ENCODE assay signal across 1 cellular context in genomic region chr19:38243279-38243673, GRCh38.
TF ChIP-seq lines count a peak whose summit lies in the region.

No MANE protein-coding gene starts in this region.

TF ChIP-seq in HepG2, 621 proteins besides CTCF, POLR2A, EP300 and RAD21:
- no peak for TF ChIP-seq ZNF629 (CRISPR knock-in tag; conservative IDR thresholded peaks at IDR 0.05)
- no peak for TF ChIP-seq ZNF30 (CRISPR knock-in tag; IDR thresholded peaks at IDR 0.05)
- no peak for TF ChIP-seq RBFOX2 (IDR thresholded peaks at IDR 0.05; ENCODE audit: low read depth, low read length)
- no peak for TF ChIP-seq ZBTB7B (CRISPR knock-in tag; IDR thresholded peaks at IDR 0.05)
- TF ChIP-seq SMAD9 (CRISPR knock-in tag; IDR thresholded peaks at IDR 0.05), result no peak
- TF ChIP-seq ZFP37 (CRISPR knock-in tag; IDR thresholded peaks at IDR 0.05; ENCODE audit: borderline replicate concordance), result no peak
- TF ChIP-seq, protein P1, sequence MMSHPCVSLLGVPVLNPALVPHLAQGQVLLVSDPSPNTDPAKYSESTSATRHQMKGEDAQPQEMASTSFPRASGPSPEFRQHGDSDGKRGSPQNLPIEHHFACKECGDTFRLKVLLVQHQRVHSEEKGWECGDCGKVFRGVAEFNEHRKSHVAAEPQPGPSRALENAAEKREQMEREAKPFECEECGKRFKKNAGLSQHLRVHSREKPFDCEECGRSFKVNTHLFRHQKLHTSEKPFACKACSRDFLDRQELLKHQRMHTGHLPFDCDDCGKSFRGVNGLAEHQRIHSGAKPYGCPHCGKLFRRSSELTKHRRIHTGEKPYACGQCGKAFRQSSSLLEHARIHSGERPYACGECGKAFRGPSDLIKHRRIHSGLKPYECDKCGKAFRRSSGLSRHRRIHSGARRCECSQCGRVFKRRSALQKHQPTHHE (CRISPR knock-in tag; IDR thresholded peaks at IDR 0.05; ENCODE audit: borderline replicate concordance), result no peak
- no peak for TF ChIP-seq TARDBP (CRISPR knock-in tag; IDR thresholded peaks at IDR 0.05)
- TF ChIP-seq TBL1XR1 (IDR thresholded peaks at IDR 0.05; ENCODE audit: borderline replicate concordance, low read length, partially characterized antibody), result no peak
- no peak for TF ChIP-seq ZFP36 (IDR thresholded peaks at IDR 0.05; ENCODE audit: borderline replicate concordance, low read depth, low read length, partially characterized antibody)
- TF ChIP-seq, protein P2, sequence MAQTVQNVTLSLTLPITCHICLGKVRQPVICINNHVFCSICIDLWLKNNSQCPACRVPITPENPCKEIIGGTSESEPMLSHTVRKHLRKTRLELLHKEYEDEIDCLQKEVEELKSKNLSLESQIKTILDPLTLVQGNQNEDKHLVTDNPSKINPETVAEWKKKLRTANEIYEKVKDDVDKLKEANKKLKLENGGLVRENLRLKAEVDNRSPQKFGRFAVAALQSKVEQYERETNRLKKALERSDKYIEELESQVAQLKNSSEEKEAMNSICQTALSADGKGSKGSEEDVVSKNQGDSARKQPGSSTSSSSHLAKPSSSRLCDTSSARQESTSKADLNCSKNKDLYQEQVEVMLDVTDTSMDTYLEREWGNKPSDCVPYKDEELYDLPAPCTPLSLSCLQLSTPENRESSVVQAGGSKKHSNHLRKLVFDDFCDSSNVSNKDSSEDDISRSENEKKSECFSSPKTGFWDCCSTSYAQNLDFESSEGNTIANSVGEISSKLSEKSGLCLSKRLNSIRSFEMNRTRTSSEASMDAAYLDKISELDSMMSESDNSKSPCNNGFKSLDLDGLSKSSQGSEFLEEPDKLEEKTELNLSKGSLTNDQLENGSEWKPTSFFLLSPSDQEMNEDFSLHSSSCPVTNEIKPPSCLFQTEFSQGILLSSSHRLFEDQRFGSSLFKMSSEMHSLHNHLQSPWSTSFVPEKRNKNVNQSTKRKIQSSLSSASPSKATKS (CRISPR knock-in tag; IDR thresholded peaks at IDR 0.05), result no peak
- TF ChIP-seq ZNF552 (CRISPR knock-in tag; IDR thresholded peaks at IDR 0.05; ENCODE audit: borderline replicate concordance), result no peak
- no peak for TF ChIP-seq NKX3-1 (CRISPR knock-in tag; IDR thresholded peaks at IDR 0.05)
- TF ChIP-seq CBX5 (CRISPR knock-in tag; IDR thresholded peaks at IDR 0.05; ENCODE audit: borderline replicate concordance), result no peak
